Comparison of ENCODE assay signal across 8 cellular contexts in genomic region chr16:74984194-74984669, GRCh38. TPM values are rescaled to one million over a fixed set of nuclear protein-coding genes. Genes with fewer than 3 reads are reported as not detected.
DNase-seq lines count a peak whose midpoint lies in the region; ATAC-seq and TF ChIP-seq lines count a peak whose summit lies in the region.

No MANE protein-coding gene starts in this region.

- H3K9me3 ChIP-seq in heart left ventricle (no peaks in the 10 kb centered on the region), endodermal cell (ENCODE audit: control insufficient read depth, low read length) (no peaks in the 10 kb centered on the region)

- H3K9ac ChIP-seq in endodermal cell (ENCODE audit: extremely low read depth, low read length, poor library complexity, severe bottlenecking), result peak overlapping the region; percentile 89

- TF ChIP-seq CTCF in heart left ventricle (IDR thresholded peaks at IDR 0.05) (no peak), VCaP (conservative IDR thresholded peaks at IDR 0.05) (no peak), endodermal cell (conservative IDR thresholded peaks at IDR 0.05) (no peak), nephron (IDR thresholded peaks at IDR 0.05; ENCODE audit: unreplicated experiment in 3 of 3) (no peak)

- H3K27ac ChIP-seq in heart left ventricle (peak overlapping the region in 11 of 12 donors; percentile 39 to 90 (median 78)), VCaP (peak overlapping the region; percentile 63; the same call in 1 of the 2 replicates), endodermal cell (ENCODE audit: low read depth, low read length) (no peak overlapping the region)

- H3K27me3 ChIP-seq in heart left ventricle, result no peaks in the 10 kb centered on the region
- no peaks in the 10 kb centered on the region for H3K27me3 ChIP-seq in endodermal cell (ENCODE audit: control insufficient read depth, insufficient read depth, low read length, poor library complexity, severe bottlenecking)

- H3K4me1 Mint-ChIP-seq in endodermal cell (peaks cover 9% of the 10 kb centered on the region), nephron (peaks cover 9% of the 10 kb centered on the region)

- H3K36me3 Mint-ChIP-seq in endodermal cell (ENCODE audit: low read depth) (peaks cover 5% of the 10 kb centered on the region), nephron (ENCODE audit: low read depth) (peaks cover 5% of the 10 kb centered on the region)

- H3K27me3 Mint-ChIP-seq in endodermal cell (ENCODE audit: insufficient read depth) (no peaks in the 10 kb centered on the region), nephron (ENCODE audit: low read depth) (no peaks in the 10 kb centered on the region)

- no peaks in the 10 kb centered on the region for H3K36me3 ChIP-seq in heart left ventricle
- H3K36me3 ChIP-seq in endodermal cell (ENCODE audit: control insufficient read depth, insufficient read depth, low read length), result no peaks in the 10 kb centered on the region

- H3K9me3 Mint-ChIP-seq in endodermal cell, result no peaks in the 10 kb centered on the region
- no peaks in the 10 kb centered on the region for H3K9me3 Mint-ChIP-seq in nephron

- TF ChIP-seq POLR2A in heart left ventricle (IDR thresholded peaks at IDR 0.05), result no peak

- peak overlapping the region; percentile 64 to 100 (median 92) for H3K4me3 ChIP-seq in heart left ventricle
- H3K4me3 ChIP-seq in endodermal cell (ENCODE audit: low read length), result peak overlapping the region; percentile 98

- DNase-seq in heart left ventricle (no peak), Right ventricle myocardium superior (no peak), endodermal cell (no peak), posterior cingulate gyrus (no peak)

- H3K27ac Mint-ChIP-seq in endodermal cell (peak overlapping the region; percentile 90), nephron (peak overlapping the region in 1 of 3 experiments; percentile 54)

- ATAC-seq in heart left ventricle (no peak), Right ventricle myocardium superior (ENCODE audit: poor library complexity) (no peak), GM21825 (IDR thresholded peaks at IDR 0.05; ENCODE audit: unreplicated experiment) (no peak), GM19351 (IDR thresholded peaks at IDR 0.05; ENCODE audit: unreplicated experiment) (no peak)

- intact Hi-C loops in heart left ventricle (cut with DNase I) (no loop called here), Right ventricle myocardium superior (cut with DNase I) (no loop called here), posterior cingulate gyrus (cut with DNase I) (no loop called here)

- WGBS in heart left ventricle, 4 donors, result 12 to 27% (median 13%) methylated on average over 13 to 26 of the region's 26 CpGs
- 24 to 26% methylated on average over 21 to 24 of the region's 26 CpGs for WGBS in endodermal cell (ENCODE audit: insufficient coverage in 1 of 2, insufficient read length in 1 of 2), 2 experiments

- H3K4me3 Mint-ChIP-seq in endodermal cell (peak overlapping the region; percentile 84), nephron (peak overlapping the region; percentile 94 to 99 (median 99))

- peaks cover 0 to 20% (median 6%) of the 10 kb centered on the region in 12 donors for H3K4me1 ChIP-seq in heart left ventricle
- H3K4me1 ChIP-seq in endodermal cell (ENCODE audit: control insufficient read depth, insufficient read depth, low read length), result no peaks in the 10 kb centered on the region

RNA-seq across cellular contexts. Expression of gene WDR59, which starts 0.7 kb away (rescaled TPM):
- total RNA-seq in heart left ventricle, result 10 to 100 TPM; 22.8 to 52.2 (median 40.7) TPM
- polyA plus RNA-seq in heart left ventricle, result 10 to 100 TPM; 16.0 to 17.4 TPM
- 55.1 TPM for total RNA-seq in Right ventricle myocardium superior
- total RNA-seq in endodermal cell, result 100 to 1,000 TPM; 105 to 110 TPM
- 61.5 TPM for polyA plus RNA-seq in endodermal cell (2013, experiment 1 of 2)
- 53.0 TPM for polyA plus RNA-seq in endodermal cell (2013, experiment 2 of 2)

RNA-seq across cellular contexts. Expression of gene ZNRF1, which starts 14.6 kb away (rescaled TPM):
- total RNA-seq in heart left ventricle (10 to 100 TPM; 20.5 to 43.3 (median 23.9) TPM), Right ventricle myocardium superior (22.0 TPM), endodermal cell (10 to 100 TPM; 44.9 to 46.1 TPM)
- polyA plus RNA-seq in heart left ventricle, result 10 to 100 TPM; 12.8 to 20.3 TPM
- 35.0 TPM for polyA plus RNA-seq in endodermal cell (2013, experiment 1 of 2)
- polyA plus RNA-seq in endodermal cell (2013, experiment 2 of 2), result 35.1 TPM
